ENCODE assay signal across 21 cellular contexts in genomic region chr14:33851366-33851765, GRCh38.
"Had no signal": no experiment of that assay in that cellular context is flagged by ENCODE, and none has a peak within 500 bp of the region (broad histone marks: within the 10 kb centered on the region; RNA-seq: fewer than 3 reads in every experiment).

No MANE protein-coding gene starts in this region.

- H3K27ac Mint-ChIP-seq: activated CD4-positive, alpha-beta T cell treated with anti-CD3 and anti-CD28 coated beads, Interleukin-2, amount 10 ng/mL, durations not matched to agents 7 days and 5 days; activated naive CD8-positive, alpha-beta T cell treated with anti-CD3 and anti-CD28 coated beads, Interleukin-2, amount 10 ng/mL, durations not matched to agents 7 days and 5 days; stimulated activated naive CD8-positive, alpha-beta T cell treated with anti-CD3 and anti-CD28 coated beads, Interleukin-15, Interleukin-2, amounts not matched to agents 100 ng/mL and 50 ng/mL, for 24 hours; type B pancreatic cell had no signal

- H3K4me1 ChIP-seq: gastroesophageal sphincter, right atrium auricular region had no signal

- H3K27me3 ChIP-seq: brain microvascular endothelial cell, gastroesophageal sphincter, hepatocyte, right atrium auricular region had no signal

- H3K9me3 ChIP-seq: gastroesophageal sphincter, right atrium auricular region had no signal

- H3K9me3 Mint-ChIP-seq: activated CD4-positive, alpha-beta T cell treated with anti-CD3 and anti-CD28 coated beads, Interleukin-2, amount 10 ng/mL, durations not matched to agents 7 days and 5 days; activated naive CD8-positive, alpha-beta T cell treated with anti-CD3 and anti-CD28 coated beads, Interleukin-2, amount 10 ng/mL, durations not matched to agents 7 days and 5 days; stimulated activated naive CD8-positive, alpha-beta T cell treated with anti-CD3 and anti-CD28 coated beads, Interleukin-15, Interleukin-2, amounts not matched to agents 100 ng/mL and 50 ng/mL, for 24 hours had no signal

- H3K79me2 ChIP-seq: hepatocyte had no signal

- H3K4me3 ChIP-seq: gastroesophageal sphincter, hepatocyte, right atrium auricular region had no signal

- H3K4me1 Mint-ChIP-seq: activated naive CD8-positive, alpha-beta T cell treated with anti-CD3 and anti-CD28 coated beads, Interleukin-2, amount 10 ng/mL, durations not matched to agents 7 days and 5 days; naive B cell had no signal

- H3K4me3 Mint-ChIP-seq: activated CD4-positive, alpha-beta T cell treated with anti-CD3 and anti-CD28 coated beads, Interleukin-2, amount 10 ng/mL, durations not matched to agents 7 days and 5 days; activated naive CD8-positive, alpha-beta T cell treated with anti-CD3 and anti-CD28 coated beads, Interleukin-2, amount 10 ng/mL, durations not matched to agents 7 days and 5 days; naive B cell; stimulated activated naive CD8-positive, alpha-beta T cell treated with anti-CD3 and anti-CD28 coated beads, Interleukin-15, Interleukin-2, amounts not matched to agents 100 ng/mL and 50 ng/mL, for 24 hours; type B pancreatic cell had no signal

- H3K36me3 ChIP-seq: brain microvascular endothelial cell, gastroesophageal sphincter, right atrium auricular region had no signal

- H3K27ac ChIP-seq: brain microvascular endothelial cell, epithelial cell of prostate, gastroesophageal sphincter, hepatocyte, right atrium auricular region had no signal

- H3K4me2 ChIP-seq: hepatocyte had no signal

- DNase-seq: activated CD4-positive, alpha-beta T cell treated with anti-CD3 and anti-CD28 coated beads, Interleukin-2, amount 10 ng/mL, durations not matched to agents 7 days and 5 days; activated CD4-positive, CD25-positive, alpha-beta regulatory T cell; activated CD8-positive, alpha-beta memory T cell treated with anti-CD3 and anti-CD28 coated beads, Interleukin-2, amount 50 U/mL, for 48 hours; activated naive CD4-positive, alpha-beta T cell; activated naive CD8-positive, alpha-beta T cell treated with anti-CD3 and anti-CD28 coated beads, Interleukin-2, amount 10 ng/mL, durations not matched to agents 7 days and 5 days; anterior cingulate cortex; brain microvascular endothelial cell; dermis blood vessel endothelial cell; islet precursor cell; mammary epithelial cell; naive B cell; small intestine; stimulated activated CD4-positive, alpha-beta T cell treated with anti-CD3 and anti-CD28 coated beads, Interleukin-4, amount 100 ng/mL, for 4 hours; SW 1271 had no signal

- H3K27me3 Mint-ChIP-seq: stimulated activated naive CD8-positive, alpha-beta T cell treated with anti-CD3 and anti-CD28 coated beads, Interleukin-15, Interleukin-2, amounts not matched to agents 100 ng/mL and 50 ng/mL, for 24 hours had no signal

- ATAC-seq: gastroesophageal sphincter, left lobe of liver had no signal

- H2AFZ ChIP-seq: hepatocyte had no signal

- H3K36me3 Mint-ChIP-seq: activated naive CD8-positive, alpha-beta T cell treated with anti-CD3 and anti-CD28 coated beads, Interleukin-2, amount 10 ng/mL, durations not matched to agents 7 days and 5 days; naive B cell; type B pancreatic cell had no signal
